Comparison of ENCODE assay signal across 17 cellular contexts in the genomic region with DNA sequence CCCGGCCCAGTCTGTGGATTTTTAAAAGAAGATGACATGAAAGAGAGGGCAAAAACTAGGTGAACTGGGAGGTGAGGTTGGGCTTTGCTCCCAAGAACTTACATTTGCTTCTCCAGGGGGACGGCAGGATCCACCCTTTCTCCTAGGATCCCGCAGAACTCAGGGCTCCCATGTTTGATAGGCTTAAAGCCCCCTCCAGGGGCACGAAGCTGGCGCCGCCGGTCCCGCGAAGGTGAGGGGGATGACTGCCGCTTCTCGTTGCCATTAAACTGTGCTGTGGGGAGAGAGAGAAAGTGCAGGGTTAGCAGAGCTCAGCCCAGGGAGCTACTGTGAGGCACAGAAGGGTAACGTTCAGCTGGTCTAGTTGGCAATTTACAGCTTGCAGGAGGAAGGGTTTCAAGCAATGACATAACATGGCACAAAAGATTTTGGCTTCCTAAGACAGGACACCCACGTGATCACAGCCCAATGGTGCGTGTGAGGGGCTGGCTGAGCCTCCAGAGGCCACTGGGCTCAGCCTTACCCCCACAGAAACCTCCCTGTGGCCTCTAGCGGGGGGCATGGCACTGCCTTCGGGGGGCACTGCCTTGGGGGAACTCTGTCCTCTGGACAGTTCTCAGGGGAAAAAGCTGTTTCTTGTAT. TPM values are rescaled to one million over a fixed set of nuclear protein-coding genes. Genes with fewer than 3 reads are reported as not detected.
DNase-seq lines count a peak whose midpoint lies in the region; ATAC-seq, FAIRE-seq and TF ChIP-seq lines count a peak whose summit lies in the region.
"Had no signal": no experiment of that assay in that cellular context is flagged by ENCODE, and none has a peak within 500 bp of the region (broad histone marks: within the 10 kb centered on the region; RNA-seq: fewer than 3 reads in every experiment).

No MANE protein-coding gene starts in this region.

- no peak overlapping the region for H2AFZ ChIP-seq in ACC112 (ENCODE audit: low read length, unreplicated experiment)
- H2AFZ ChIP-seq in IMR-90 (replicated peaks; ENCODE audit: low read length, poor library complexity), result no peak overlapping the region
- H2AFZ ChIP-seq in smooth muscle cell (ENCODE audit: low read depth), result no peak overlapping the region

- TF ChIP-seq POLR2A in IMR-90 (IDR thresholded peaks at IDR 0.05; ENCODE audit: low read depth, low read length), result no peak

- dilution Hi-C loops in IMR-90 (cut with HindIII; ENCODE audit: low sequenced_read_pairs, unreplicated experiment), result no loop called here

- H2BK120ac ChIP-seq in IMR-90 (ENCODE audit: low read depth, low read length), result peak overlapping the region; percentile 24; the same call in 1 of the 2 replicates

- H3K27ac ChIP-seq in ACC112 (ENCODE audit: low read depth, low read length) (peak overlapping the region; percentile 99; the same call in 1 of the 2 replicates), IMR-90 (ENCODE audit: insufficient read depth, low read length) (peak overlapping the region; percentile 13; the same call in 1 of the 2 replicates), kidney (ENCODE audit: low read depth in 2 of 2, low read length in 2 of 2) (peak overlapping the region; percentile 33 to 44), smooth muscle cell (ENCODE audit: low read depth) (peak overlapping the region; percentile 5)

- H3K18ac ChIP-seq in IMR-90 (ENCODE audit: low read depth, low read length), result no peak overlapping the region

- peaks cover 4% of the 10 kb centered on the region for H3K79me2 ChIP-seq in ACC112 (ENCODE audit: control insufficient read depth, insufficient read depth, low read length, unreplicated experiment)
- H3K79me2 ChIP-seq in smooth muscle cell (ENCODE audit: low read depth), result peaks cover 18% of the 10 kb centered on the region

- H3K9ac ChIP-seq in IMR-90 (ENCODE audit: low read depth, low read length) (no peak overlapping the region), kidney (ENCODE audit: low read length in 2 of 2) (peak overlapping the region in 1 of 2 donors; percentile 23), smooth muscle cell (ENCODE audit: low read depth) (no peak overlapping the region)

- H3K4me2 ChIP-seq in IMR-90 (ENCODE audit: low read depth, low read length), result no peak overlapping the region
- no peak overlapping the region for H3K4me2 ChIP-seq in smooth muscle cell

- CTCF ChIA-PET in IMR-90 (lab: Yijun Ruan, JAX), result no interaction called here

- peaks cover 18% of the 10 kb centered on the region; the same call in 1 of the 2 replicates for H3K36me3 ChIP-seq in ACC112 (ENCODE audit: insufficient read depth, low read length)
- peaks cover 42% of the 10 kb centered on the region for H3K36me3 ChIP-seq in IMR-90 (ENCODE audit: control insufficient read depth, insufficient read depth, low read length)
- peaks cover 0 to 18% of the 10 kb centered on the region in 2 donors for H3K36me3 ChIP-seq in kidney (ENCODE audit: control insufficient read depth in 1 of 2, insufficient read depth in 2 of 2, low read length in 2 of 2)
- no peaks in the 10 kb centered on the region for H3K36me3 ChIP-seq in smooth muscle cell (ENCODE audit: low read depth)

- no peak overlapping the region for H3K56ac ChIP-seq in IMR-90 (ENCODE audit: extremely low read depth, insufficient read depth, low read length)

- no peak for FAIRE-seq in kidney (lab: Jason Lieb, UNC)

- H4K20me1 ChIP-seq in IMR-90 (ENCODE audit: insufficient read depth, low read length) (peaks cover 13% of the 10 kb centered on the region), smooth muscle cell (ENCODE audit: low read depth) (peaks cover 11% of the 10 kb centered on the region)

- no peak for TF ChIP-seq RAD21 in IMR-90 (IDR thresholded peaks at IDR 0.05; ENCODE audit: low read length)

- peak overlapping the region in 1 of 2 experiments; percentile 42; a peak in 1 of 4 replicates for H4K8ac ChIP-seq in IMR-90 (ENCODE audit: low read depth in 2 of 2, low read length in 2 of 2)

- H3K23ac ChIP-seq in IMR-90 (ENCODE audit: low read depth, low read length), result no peak overlapping the region

- H4K5ac ChIP-seq in IMR-90 (ENCODE audit: low read depth, low read length), result peak overlapping the region; percentile 27; the same call in 1 of the 2 replicates

- TF ChIP-seq CTCF in IMR-90 (conservative IDR thresholded peaks at IDR 0.05; ENCODE audit: low read depth, low read length) (no peak), kidney (IDR thresholded peaks at IDR 0.05; ENCODE audit: borderline replicate concordance, extremely low read depth, insufficient read depth) (no peak), smooth muscle cell (IDR thresholded peaks at IDR 0.05; ENCODE audit: borderline replicate concordance, insufficient read depth, poor library complexity, severe bottlenecking) (no peak)

- H3K79me1 ChIP-seq in IMR-90 (ENCODE audit: low read depth in 1 of 2, low read length in 2 of 2), result peaks cover 46 to 92% of the 10 kb centered on the region in 2 experiments; a peak in 3 of 4 replicates

- peaks cover 40% of the 10 kb centered on the region for H3K4me1 ChIP-seq in ACC112 (ENCODE audit: control insufficient read depth, insufficient read depth, low read length, unreplicated experiment)
- H3K4me1 ChIP-seq in IMR-90 (ENCODE audit: control insufficient read depth, insufficient read depth, low read length), result peaks cover 25% of the 10 kb centered on the region
- peaks cover 3 to 11% of the 10 kb centered on the region in 2 donors for H3K4me1 ChIP-seq in kidney (ENCODE audit: control insufficient read depth in 1 of 2, insufficient read depth in 1 of 2, low read depth in 1 of 2, low read length in 2 of 2)
- peaks cover 5% of the 10 kb centered on the region for H3K4me1 ChIP-seq in smooth muscle cell (ENCODE audit: low read depth)

- peak overlapping the region; percentile 79; the same call in 1 of the 2 replicates for H4K91ac ChIP-seq in IMR-90 (ENCODE audit: insufficient read depth, low read depth, low read length)

- H3K27me3 ChIP-seq in ACC112 (ENCODE audit: insufficient read depth, low read length) (no peaks in the 10 kb centered on the region), IMR-90 (ENCODE audit: control insufficient read depth, insufficient read depth, low read length) (no peaks in the 10 kb centered on the region), smooth muscle cell (ENCODE audit: low read depth) (no peaks in the 10 kb centered on the region)

- H2BK20ac ChIP-seq in IMR-90 (ENCODE audit: low read depth, low read length), result no peak overlapping the region

- H3K4me3 ChIP-seq in ACC112 (ENCODE audit: low read depth, low read length) (no peak overlapping the region), IMR-90 (ENCODE audit: insufficient read depth, low read depth, low read length) (no peak overlapping the region), kidney (ENCODE audit: low read length in 2 of 2) (no peak overlapping the region), smooth muscle cell (no peak overlapping the region)

- peaks cover 46% of the 10 kb centered on the region for H3K9me1 ChIP-seq in IMR-90 (ENCODE audit: insufficient read depth, low read length)

- H3K4ac ChIP-seq in IMR-90 (ENCODE audit: low read depth, low read length), result peak overlapping the region; percentile 24; the same call in 1 of the 2 replicates

- in situ Hi-C loops in IMR-90 (cut with MboI; ENCODE audit: low sequenced_read_pairs), result no loop called here

- peak overlapping the region; percentile 53 for H2BK5ac ChIP-seq in IMR-90 (ENCODE audit: low read depth, low read length, poor library complexity, severe bottlenecking)

- no peaks in the 10 kb centered on the region for H3K9me3 ChIP-seq in IMR-90 (ENCODE audit: control insufficient read depth, insufficient read depth, low read length)
- no peaks in the 10 kb centered on the region for H3K9me3 ChIP-seq in kidney (ENCODE audit: control insufficient read depth in 1 of 2, low read length in 2 of 2)
- H3K9me3 ChIP-seq in smooth muscle cell (replicated peaks; ENCODE audit: low read depth), result no peaks in the 10 kb centered on the region

- ATAC-seq in IMR-90 (ENCODE audit: low read depth), result no peak

- POLR2A ChIA-PET in IMR-90 (lab: Charles Lee; ENCODE audit: unreplicated experiment), result no interaction called here

- intact Hi-C loops in IMR-90 (cut with micrococcal nuclease) (no loop called here), kidney (cut with DNase I) (no loop called here)

- DNase-seq in IMR-90 (no peak), kidney (peak; percentile 48), smooth muscle cell (lab: John Stamatoyannopoulos, UW; ENCODE audit: unreplicated experiment) (no peak), NCI-H510A treated with DMSO at 0.1 percent for 48 hours (lab: John Stamatoyannopoulos, UW) (no peak), GDM1 (lab: John Stamatoyannopoulos, UW) (no peak), GM19240 (ENCODE audit: insufficient read length, low spot score) (no peak)
- DNase-seq: AML-193; CD4-positive, alpha-beta memory T cell; DMS79; GOT3; Kasumi-1; NCI-H1105 treated with DMSO at 0.1 percent for 48 hours; NCI-H187 treated with DMSO at 0.1 percent for 48 hours; NCI-H2171; NCI-H510A; RPMI8226 had no signal

- no peak overlapping the region for H3K14ac ChIP-seq in IMR-90 (replicated peaks; ENCODE audit: low read depth, low read length)

- WGBS in IMR-90 (ENCODE audit: extremely low coverage in 2 of 2, insufficient read length in 1 of 2), 2 experiments, result 67% methylated on average over 5 of the region's 16 CpGs; no CpG with 5 or more reads in 1 of the 2 experiments
- WGBS in smooth muscle cell (ENCODE audit: low lambda C conversion rate), result 98% methylated on average over 16 of the region's 16 CpGs

- BruUV-seq in IMR-90 (replicated peaks; lab: Mats Ljungman, UMichigan), result no TSS peak

- peak overlapping the region; percentile 90 for H2AK5ac ChIP-seq in IMR-90 (ENCODE audit: low read depth, low read length)

- peak overlapping the region; percentile 4; the same call in 1 of the 3 replicates for H2BK15ac ChIP-seq in IMR-90 (ENCODE audit: low read depth, low read length)

- H3F3A ChIP-seq in smooth muscle cell (ENCODE audit: low read depth), result peaks cover 12% of the 10 kb centered on the region

- H2AK9ac ChIP-seq in IMR-90 (replicated peaks; ENCODE audit: low read depth, low read length, poor library complexity), result no peak overlapping the region

TF ChIP-seq in IMR-90, 13 proteins besides CTCF, POLR2A, EP300 and RAD21 (continues in another document):
- TF ChIP-seq MAFK (IDR thresholded peaks at IDR 0.05; ENCODE audit: low read depth, low read length), result no peak
- TF ChIP-seq, protein P1, sequence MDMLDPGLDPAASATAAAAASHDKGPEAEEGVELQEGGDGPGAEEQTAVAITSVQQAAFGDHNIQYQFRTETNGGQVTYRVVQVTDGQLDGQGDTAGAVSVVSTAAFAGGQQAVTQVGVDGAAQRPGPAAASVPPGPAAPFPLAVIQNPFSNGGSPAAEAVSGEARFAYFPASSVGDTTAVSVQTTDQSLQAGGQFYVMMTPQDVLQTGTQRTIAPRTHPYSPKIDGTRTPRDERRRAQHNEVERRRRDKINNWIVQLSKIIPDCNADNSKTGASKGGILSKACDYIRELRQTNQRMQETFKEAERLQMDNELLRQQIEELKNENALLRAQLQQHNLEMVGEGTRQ (IDR thresholded peaks at IDR 0.05; ENCODE audit: low read depth, low read length), result no peak

RNA-seq across cellular contexts. Expression of a gene that starts 52.0 kb away (rescaled TPM):
- total RNA-seq in IMR-90 (2012; rRNA removed) (63.0 and 81.6 TPM in 2 replicates), kidney (25.5 TPM), smooth muscle cell (32.0 and 42.9 TPM in 2 replicates)
- polyA plus RNA-seq in IMR-90 (2012; rRNA removed) (10.6 and 14.1 TPM in 2 replicates), kidney (ENCODE audit: insufficient read depth, low read depth, low replicate concordance) (10.7 TPM), smooth muscle cell (6.5 and 13.0 TPM in 2 replicates)
- 8.0 and 8.1 TPM in 2 replicates for polyA plus RNA-seq in IMR-90 (2012; cell fraction: cytosol; rRNA removed)
- 4.5 and 18.3 TPM in 2 replicates for polyA plus RNA-seq in IMR-90 (2012; cell fraction: nucleus; rRNA removed; ENCODE audit: low replicate concordance)

Comparison
In these comparisons a context has a peak if more than half of its experiments do, and no peak if none do; other contexts are left out.
1. H3K27ac ChIP-seq: peak in every context shown above with its lines; median percentile 99 in ACC112; 38 in kidney; 13 in IMR-90; 5 in smooth muscle cell.